ENCODE assay signal across 17 cellular contexts in the genomic region with DNA sequence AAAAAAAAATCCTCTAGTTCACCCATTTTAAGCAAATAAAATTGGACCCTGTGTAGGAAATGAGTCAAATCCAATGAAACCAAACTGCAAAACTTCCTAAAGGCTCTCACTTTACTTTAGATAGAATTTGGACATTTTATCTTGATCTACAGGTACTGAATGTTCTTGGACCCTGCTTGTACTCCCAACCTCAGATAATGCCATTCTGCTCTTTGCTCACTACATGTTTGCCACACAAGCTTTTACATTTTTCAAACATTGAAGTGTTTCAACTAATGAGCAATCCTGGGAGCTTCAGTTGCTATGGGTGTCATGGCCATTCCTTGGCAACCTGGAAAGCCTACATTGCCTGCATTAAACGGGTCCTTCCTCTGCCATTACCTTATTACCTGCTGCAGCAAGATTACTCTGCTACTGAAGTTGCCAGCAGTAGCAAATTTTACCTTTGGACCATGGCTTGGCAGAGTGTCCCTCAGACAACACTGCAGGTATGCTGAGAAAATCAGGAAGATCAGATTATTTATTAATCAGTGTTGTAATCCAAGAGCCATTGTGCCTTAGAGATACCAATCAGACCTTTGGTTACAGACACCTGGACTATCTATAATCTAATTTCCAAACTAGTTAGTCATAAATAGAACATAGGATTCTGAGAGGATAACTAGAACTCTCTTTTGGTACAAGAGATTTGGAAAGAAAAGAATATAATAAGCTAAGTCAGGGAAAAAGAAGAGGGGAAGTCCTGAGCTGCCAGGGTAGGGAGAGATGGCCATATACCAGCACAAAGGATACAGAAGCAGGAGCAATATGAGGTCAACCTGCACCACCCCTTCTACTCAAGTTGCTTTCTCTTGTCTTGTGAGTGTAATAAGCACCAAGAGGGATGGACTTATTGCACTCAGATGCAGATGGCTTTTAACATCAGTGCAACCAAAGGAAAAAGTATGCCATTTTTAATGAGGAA.
"Had no signal": no experiment of that assay in that cellular context is flagged by ENCODE, and none has a peak within 500 bp of the region (broad histone marks: within the 10 kb centered on the region; RNA-seq: fewer than 3 reads in every experiment).

No MANE protein-coding gene starts in this region.

- H3K9me3 ChIP-seq: mucosa of descending colon, ovary, stomach, tibial artery, upper lobe of left lung had no signal

- H3K27me3 ChIP-seq: ovary, stomach, tibial artery, upper lobe of left lung had no signal

- H3K27ac ChIP-seq: ovary, stomach, tibial artery, upper lobe of left lung had no signal

- ATAC-seq: mucosa of descending colon; naive thymus-derived CD4-positive, alpha-beta T cell; sciatic nerve; stimulated activated effector memory CD8-positive, alpha-beta T cell treated with anti-CD3 and anti-CD28 coated beads, Interleukin-12 subunit alpha, Interleukin-12 subunit beta, amount 100 ng/mL, for 72 hours had no signal

- H3K4me3 ChIP-seq: mucosa of descending colon, ovary, stomach, tibial artery, upper lobe of left lung had no signal

- H3K4me1 ChIP-seq: upper lobe of left lung had no signal

- DNase-seq: cortex of kidney; hypothalamus; immature natural killer cell; islet precursor cell; mesenchymal stem cell; mucosa of descending colon; naive thymus-derived CD4-positive, alpha-beta T cell; occipital lobe; ovary; stimulated activated CD4-positive, alpha-beta T cell treated with anti-CD3 and anti-CD28 coated beads, Interleukin-2, amount 100 ng/mL, for 24 hours; stimulated activated CD4-positive, alpha-beta T cell treated with anti-CD3 and anti-CD28 coated beads, Interleukin-4, amount 100 ng/mL, for 24 hours; stimulated activated naive CD4-positive, alpha-beta T cell treated with Interleukin-2 at 50 U/mL for 16 hours; stomach; tibial artery; upper lobe of left lung had no signal

- H3K36me3 ChIP-seq: ovary, stomach, tibial artery, upper lobe of left lung had no signal
